11 cellular contexts compared by ENCODE assay signal in the genomic region with DNA sequence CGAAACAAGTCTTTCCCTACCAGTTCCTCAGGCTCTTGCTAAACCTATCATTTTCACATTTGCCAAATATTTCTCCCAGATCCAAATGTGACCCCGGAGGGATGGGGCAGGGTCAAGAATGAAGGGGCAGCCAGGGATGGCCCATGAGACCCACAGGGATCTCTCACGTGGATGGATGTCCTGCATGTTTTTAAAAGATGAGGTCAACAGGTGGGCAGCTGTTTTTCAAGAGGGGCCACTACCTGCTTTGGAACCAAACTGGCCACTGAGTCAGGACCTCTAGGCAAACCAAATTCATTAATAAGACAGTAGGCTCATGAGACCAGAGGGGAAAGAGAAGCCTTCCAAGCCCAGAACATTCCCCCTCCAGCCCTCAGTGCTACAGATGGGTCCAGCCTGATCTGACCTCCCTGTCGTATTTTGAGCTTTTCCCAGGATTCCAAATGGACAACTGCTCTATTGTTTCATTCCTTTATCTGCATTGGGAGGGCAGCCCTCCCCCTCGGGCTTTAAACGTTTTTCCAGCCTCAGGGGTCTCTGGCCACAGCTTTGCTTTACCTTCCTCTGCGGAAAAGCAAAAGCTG.
DNase-seq lines count a peak whose midpoint lies in the region; ATAC-seq and TF ChIP-seq lines count a peak whose summit lies in the region.
"Had no signal": no experiment of that assay in that cellular context is flagged by ENCODE, and none has a peak within 500 bp of the region (broad histone marks: within the 10 kb centered on the region; RNA-seq: fewer than 3 reads in every experiment).

No MANE protein-coding gene starts in this region.

- H3K9me3 ChIP-seq in BLaER1: peaks cover 18% of the 10 kb centered on the region
- H3K9me3 ChIP-seq in left lung: peaks cover 0 to 4% of the 10 kb centered on the region in 2 donors

- no peak overlapping the region for H3K4me3 Mint-ChIP-seq in activated T-helper 17 cell treated with anti-CD3 and anti-CD28 coated beads, Interleukin-2, amount 50 U/mL, for 72 hours

- TF ChIP-seq CTCF in left lung (IDR thresholded peaks at IDR 0.05): no peak

- DNase-seq in caudate nucleus (lab: John Stamatoyannopoulos, UW): no peak
- no peak for DNase-seq in left lung
- no peak for DNase-seq in skeletal muscle cell (ENCODE audit: low read depth)
- no peak for DNase-seq in NCI-H2081 (lab: John Stamatoyannopoulos, UW)
- DNase-seq in CD1c-positive myeloid dendritic cell (ENCODE audit: extremely low spot score): no peak
- no peak for DNase-seq in GM03348 (ENCODE audit: low spot score)
- DNase-seq: activated gamma-delta T cell treated with Interleukin-2 at 50 U/mL for 16 hours, GDM1, NCI-H510A had no signal

- H3K36me3 ChIP-seq in BLaER1: no peaks in the 10 kb centered on the region
- H3K36me3 ChIP-seq in left lung: no peaks in the 10 kb centered on the region

- H4K20me1 ChIP-seq in BLaER1: no peaks in the 10 kb centered on the region

- no peak overlapping the region for H3K4me3 ChIP-seq in BLaER1
- no peak overlapping the region for H3K4me3 ChIP-seq in left lung
- H3K4me3 ChIP-seq in skeletal muscle cell (ENCODE audit: low read depth, low read length): peak overlapping the region; percentile 13

- no peaks in the 10 kb centered on the region for H3K36me3 Mint-ChIP-seq in activated T-helper 17 cell treated with anti-CD3 and anti-CD28 coated beads, Interleukin-2, amount 50 U/mL, for 72 hours (ENCODE audit: low read depth)

- peaks cover 10% of the 10 kb centered on the region for H3K4me1 Mint-ChIP-seq in activated T-helper 17 cell treated with anti-CD3 and anti-CD28 coated beads, Interleukin-2, amount 50 U/mL, for 72 hours

- H3K27ac ChIP-seq in BLaER1 (peak overlapping the region; percentile 69), caudate nucleus (ENCODE audit: low read depth, low read length) (peak overlapping the region; percentile 84), left lung (peak overlapping the region; percentile 44 to 63)

- H3K9ac ChIP-seq in BLaER1: peak overlapping the region; percentile 17; the same call in 1 of the 2 replicates

- ATAC-seq in left lung: no peak
- ATAC-seq in activated T-helper 17 cell treated with anti-CD3 and anti-CD28 coated beads, Interleukin-2, amount 50 U/mL, for 72 hours (replicated peaks): no peak

- no peak overlapping the region for H3K27ac Mint-ChIP-seq in activated T-helper 17 cell treated with anti-CD3 and anti-CD28 coated beads, Interleukin-2, amount 50 U/mL, for 72 hours

- H3K27me3 ChIP-seq in BLaER1 (no peaks in the 10 kb centered on the region), left lung (no peaks in the 10 kb centered on the region)

- H3K4me2 ChIP-seq in BLaER1: peak overlapping the region; percentile 78

- no peaks in the 10 kb centered on the region for H3K27me3 Mint-ChIP-seq in activated T-helper 17 cell treated with anti-CD3 and anti-CD28 coated beads, Interleukin-2, amount 50 U/mL, for 72 hours

- intact Hi-C loops in left lung (cut with DNase I): loop anchor here in 1 of 2 donors (10.0 kb wide), 1 partner anchor 138 kb away; no protein-coding TSS in a partner anchor

- H3K4me1 ChIP-seq in BLaER1 (peaks cover 38% of the 10 kb centered on the region), left lung (peaks cover 13 to 39% of the 10 kb centered on the region in 2 donors)

- H3K9me3 Mint-ChIP-seq in activated T-helper 17 cell treated with anti-CD3 and anti-CD28 coated beads, Interleukin-2, amount 50 U/mL, for 72 hours: peaks cover 6% of the 10 kb centered on the region
